Comparison of ENCODE assay signal across 2 cellular contexts in genomic region chr6:161027385-161027784, GRCh38.
A peak's percentile ranks its signal among the peaks of the same experiment; 100 is the strongest.
TF ChIP-seq lines count a peak whose summit lies in the region.

No MANE protein-coding gene starts in this region.

TF ChIP-seq in IMR-90, 13 proteins besides CTCF, POLR2A, EP300 and RAD21:
- TF ChIP-seq CEBPB (IDR thresholded peaks at IDR 0.05; ENCODE audit: low read depth, low read length) = peak; percentile 58
- TF ChIP-seq MAFK (IDR thresholded peaks at IDR 0.05; ENCODE audit: low read depth, low read length) = no peak

TF ChIP-seq in K562, 482 proteins besides CTCF, POLR2A, EP300 and RAD21:
- TF ChIP-seq SMC3 (conservative IDR thresholded peaks at IDR 0.05; ENCODE audit: insufficient read depth, low read depth, low read length) = no peak
- no peak for TF ChIP-seq KHSRP (IDR thresholded peaks at IDR 0.05)
- TF ChIP-seq JUND (IDR thresholded peaks at IDR 0.05; ENCODE audit: borderline replicate concordance, low read depth, low read length) = 0 out of 2 replicates have a peak, but pooled peaks have one; percentile 6
- no peak for TF ChIP-seq JUND (tag; IDR thresholded peaks at IDR 0.05; ENCODE audit: borderline replicate concordance, low read depth, low read length)
- 0 out of 4 replicates have a peak, but pooled peaks of 1 of the 2 experiments have one; percentile 9 for TF ChIP-seq RCOR1 (IDR thresholded peaks at IDR 0.05; ENCODE audit: borderline replicate concordance in 1 of 2, low read depth in 2 of 2, low read length in 2 of 2)
- peak; percentile 29; the same call in 1 of the 2 replicates for TF ChIP-seq ATF3 (IDR thresholded peaks at IDR 0.05)
- no peak for TF ChIP-seq ATF3 (CRISPR knock-in tag; conservative IDR thresholded peaks at IDR 0.05)
- peak; percentile 48; the same call in 1 of the 2 replicates for TF ChIP-seq CEBPG (CRISPR knock-in tag; IDR thresholded peaks at IDR 0.05)
- TF ChIP-seq CEBPG (tag; conservative IDR thresholded peaks at IDR 0.05 in 1 of 2, IDR thresholded peaks at IDR 0.05 in 1 of 2) = peak; percentile 88 to 95
- TF ChIP-seq CEBPB (tag; IDR thresholded peaks at IDR 0.05) = peak; percentile 98
- peak; percentile 61; the same call in 1 of the 2 replicates for TF ChIP-seq IRF9 (tag; IDR thresholded peaks at IDR 0.05)
